In genomic region chr1:1428967-1429366, GRCh38 we compare ENCODE assay signal across 12 cellular contexts. TPM values are rescaled to one million over a fixed set of nuclear protein-coding genes. Genes with fewer than 3 reads are reported as not detected.
DNase-seq lines count a peak whose midpoint lies in the region; ATAC-seq, FAIRE-seq and TF ChIP-seq lines count a peak whose summit lies in the region.
"Not testable (repeated sequence)": the region's sequence is repeated elsewhere in the genome, so short reads cannot be mapped to it uniquely, and the experiment has no call there.
"Had no signal": no experiment of that assay in that cellular context is flagged by ENCODE, and none has a peak within 500 bp of the region (broad histone marks: within the 10 kb centered on the region; RNA-seq: fewer than 3 reads in every experiment).

No MANE protein-coding gene starts in this region.

- not testable (repeated sequence) for BruUV-seq in Panc1 (replicated peaks; lab: Mats Ljungman, UMichigan); K562 (replicated peaks; lab: Mats Ljungman, UMichigan)

- POLR2A ChIA-PET in Panc1 (lab: Charles Lee), result not testable (repeated sequence)
- POLR2A ChIA-PET in K562 (lab: Yijun Ruan, JAX), result interaction anchor here (0.7 to 2.0 kb wide), 2 partner anchors 21 to 178 kb away, joined by 3 to 11 read pairs; partner anchors contain the start of gene MRPL20

- H3K79me2 ChIP-seq in K562 (ENCODE audit: control insufficient read depth, insufficient read depth, low read length); smooth muscle cell (ENCODE audit: low read depth): not testable (repeated sequence)

- H3K9me1 ChIP-seq in K562 (ENCODE audit: control insufficient read depth, insufficient read depth, low read length), result not testable (repeated sequence)

- H3K9ac ChIP-seq in BLaER1; K562 (ENCODE audit: insufficient read depth in 1 of 2, low read depth in 2 of 2, low read length in 2 of 2); kidney (ENCODE audit: low read length in 2 of 2); muscle layer of colon (ENCODE audit: low read length); smooth muscle cell (ENCODE audit: low read depth): not testable (repeated sequence)

- intact Hi-C loops in Panc1 (cut with micrococcal nuclease; ENCODE audit: unreplicated experiment); K562 (cut with micrococcal nuclease); esophagus muscularis mucosa (cut with DNase I); kidney (cut with DNase I): not testable (repeated sequence)

- H3K4me1 ChIP-seq in BLaER1, result peaks cover 76% of the 10 kb centered on the region
- peaks cover 58% of the 10 kb centered on the region for H3K4me1 ChIP-seq in Panc1 (ENCODE audit: control insufficient read depth, insufficient read depth, low read length)
- H3K4me1 ChIP-seq in K562 (replicated peaks in 1 of 2; ENCODE audit: control insufficient read depth in 2 of 2, insufficient read depth in 2 of 2, low read length in 2 of 2), result peaks cover 31 to 70% of the 10 kb centered on the region in 2 experiments
- H3K4me1 ChIP-seq in esophagus muscularis mucosa, result peaks cover 59 to 84% (median 73%) of the 10 kb centered on the region in 4 donors
- peaks cover 0 to 20% of the 10 kb centered on the region in 2 donors for H3K4me1 ChIP-seq in kidney (ENCODE audit: control insufficient read depth in 1 of 2, insufficient read depth in 1 of 2, low read depth in 1 of 2, low read length in 2 of 2)
- peaks cover 41% of the 10 kb centered on the region for H3K4me1 ChIP-seq in muscle layer of colon (ENCODE audit: insufficient read depth, low read length)
- H3K4me1 ChIP-seq in smooth muscle cell (ENCODE audit: low read depth), result peaks cover 48% of the 10 kb centered on the region

- not testable (repeated sequence) for H3K9me3 ChIP-seq in BLaER1; Panc1 (ENCODE audit: control insufficient read depth, insufficient read depth, low read depth, low read length); K562 (replicated peaks; ENCODE audit: control insufficient read depth, insufficient read depth, low read depth, low read length); esophagus muscularis mucosa; kidney (ENCODE audit: control insufficient read depth in 1 of 2, low read length in 2 of 2); muscle layer of colon (ENCODE audit: low read length); smooth muscle cell (replicated peaks; ENCODE audit: low read depth)

- not testable (repeated sequence) for H3K27ac ChIP-seq in BLaER1; K562 (ENCODE audit: extremely low read depth, low read depth, low read length); kidney (ENCODE audit: low read depth in 2 of 2, low read length in 2 of 2)
- H3K27ac ChIP-seq in Panc1 (ENCODE audit: low read length), result peak overlapping the region; percentile 91
- H3K27ac ChIP-seq in esophagus muscularis mucosa (replicated peaks in 1 of 4), result peak overlapping the region; percentile 96 to 98 (median 97)
- H3K27ac ChIP-seq in muscle layer of colon (ENCODE audit: low read depth, low read length), result peak overlapping the region; percentile 94
- H3K27ac ChIP-seq in smooth muscle cell (ENCODE audit: low read depth), result peak overlapping the region; percentile 89
- H3K27ac ChIP-seq in temporal lobe (ENCODE audit: low read depth, low read length), result peak overlapping the region; percentile 96

- ATAC-seq in Panc1, K562: not testable (repeated sequence)

- 21% methylated on average over 2 of the region's 6 CpGs for WGBS in K562 (ENCODE audit: insufficient coverage, low coverage, missing lambda C conversion rate)
- WGBS in esophagus muscularis mucosa, result 92% methylated on average over 6 of the region's 6 CpGs
- WGBS in smooth muscle cell (ENCODE audit: low lambda C conversion rate), result 95% methylated on average over 6 of the region's 6 CpGs

- not testable (repeated sequence) for TF ChIP-seq CTCF in Panc1 (IDR thresholded peaks at IDR 0.05); K562 (IDR thresholded peaks at IDR 0.05 in 2 of 3, conservative IDR thresholded peaks at IDR 0.05 in 1 of 3; ENCODE audit: insufficient read depth in 2 of 3, low read depth in 1 of 3, low read length in 3 of 3); esophagus muscularis mucosa (IDR thresholded peaks at IDR 0.05); kidney (IDR thresholded peaks at IDR 0.05; ENCODE audit: borderline replicate concordance, extremely low read depth, insufficient read depth); smooth muscle cell (IDR thresholded peaks at IDR 0.05; ENCODE audit: borderline replicate concordance, insufficient read depth, poor library complexity, severe bottlenecking)

- not testable (repeated sequence) for DNase-seq in Panc1 (ENCODE audit: low read depth, low spot score); K562 (ENCODE audit: extremely low read depth in 1 of 4, low spot score in 3 of 4); esophagus muscularis mucosa (ENCODE audit: extremely low spot score); smooth muscle cell (lab: John Stamatoyannopoulos, UW; ENCODE audit: unreplicated experiment)
- DNase-seq in kidney, result peak; percentile 21

- H3K4me2 ChIP-seq in BLaER1, result peak overlapping the region; percentile 82; the same call in 1 of the 2 replicates
- H3K4me2 ChIP-seq in K562 (ENCODE audit: insufficient read depth, low read length), result not testable (repeated sequence)
- peak overlapping the region; percentile 61 for H3K4me2 ChIP-seq in smooth muscle cell

- not testable (repeated sequence) for H3K4me3 ChIP-seq in BLaER1; Panc1 (ENCODE audit: low read depth in 2 of 2, low read length in 2 of 2); K562; esophagus muscularis mucosa; kidney (ENCODE audit: low read length in 2 of 2); muscle layer of colon (ENCODE audit: low read depth in 1 of 2, low read length in 2 of 2); smooth muscle cell

- FAIRE-seq in K562 (lab: Jason Lieb, UNC); kidney (lab: Jason Lieb, UNC): not testable (repeated sequence)

- CTCF ChIA-PET in Panc1 (lab: Charles Lee), result interaction anchor here (0.7 kb wide), 1 partner anchor 11 kb away, joined by 6 read pairs; no protein-coding TSS in a partner anchor
- CTCF ChIA-PET in K562 (lab: Yijun Ruan, JAX; ENCODE audit: low intra/inter-chr PET ratio), result not testable (repeated sequence)

- not testable (repeated sequence) for H2AFZ ChIP-seq in K562 (ENCODE audit: low read depth, low read length); smooth muscle cell (ENCODE audit: low read depth)

- not testable (repeated sequence) for H3K36me3 ChIP-seq in BLaER1; Panc1 (ENCODE audit: control insufficient read depth, insufficient read depth, low read length); K562 (ENCODE audit: control insufficient read depth, insufficient read depth, low read length); esophagus muscularis mucosa; kidney (ENCODE audit: control insufficient read depth in 1 of 2, insufficient read depth in 2 of 2, low read length in 2 of 2); muscle layer of colon (ENCODE audit: insufficient read depth, low read length); smooth muscle cell (ENCODE audit: low read depth)

- in situ Hi-C loops in Panc1 (cut with HindIII; ENCODE audit: low pct_unique_long_range_greater_than_20kb, low sequenced_read_pairs); K562 (cut with MboI): not testable (repeated sequence)

- H3K27me3 ChIP-seq in BLaER1; Panc1 (ENCODE audit: control insufficient read depth, insufficient read depth, low read length); K562 (ENCODE audit: control insufficient read depth in 2 of 2, insufficient read depth in 2 of 2, low read length in 2 of 2); esophagus muscularis mucosa; muscle layer of colon (ENCODE audit: control insufficient read depth in 1 of 2, insufficient read depth in 2 of 2, low read length in 2 of 2); smooth muscle cell (ENCODE audit: low read depth): not testable (repeated sequence)

- TF ChIP-seq POLR2A in K562 (conservative IDR thresholded peaks at IDR 0.05); esophagus muscularis mucosa (IDR thresholded peaks at IDR 0.05; ENCODE audit: low read depth): not testable (repeated sequence)

- not testable (repeated sequence) for H4K20me1 ChIP-seq in BLaER1; K562 (replicated peaks; ENCODE audit: control insufficient read depth, insufficient read depth, low read length); smooth muscle cell (ENCODE audit: low read depth)

- peaks cover 25% of the 10 kb centered on the region for H3F3A ChIP-seq in smooth muscle cell (ENCODE audit: low read depth)

- not testable (repeated sequence) for TF ChIP-seq RAD21 in K562 (CRISPR knock-in tag; conservative IDR thresholded peaks at IDR 0.05 in 1 of 2, IDR thresholded peaks at IDR 0.05 in 1 of 2)

- not testable (repeated sequence) for TF ChIP-seq EP300 in K562 (IDR thresholded peaks at IDR 0.05; ENCODE audit: low read length); esophagus muscularis mucosa (IDR thresholded peaks at IDR 0.05)

RNA-seq across cellular contexts. Expression of gene VWA1, which starts 6.5 kb away (rescaled TPM):
- total RNA-seq in Panc1 (2021; ENCODE audit: unreplicated experiment) (858 TPM), K562 (2014; rRNA removed) (4.0 and 4.6 TPM in 2 replicates), K562 (2014; rRNA removed; fragmentation: Illumina TruSeq; extraction: Trizol) (0.03 and 0.04 TPM in 2 replicates), K562 (2015; rRNA removed; fragmentation: Illumina TruSeq; extraction: Trizol) (0.98 and 1.2 TPM in 2 replicates), K562 (2021) (6.4 and 7.1 TPM in 2 replicates), esophagus muscularis mucosa (100 to 1,000 TPM in 2 of 4 donors, 10 to 100 TPM in 2; 99.7 to 168 (median 116) TPM), kidney (116 TPM), smooth muscle cell (25.1 and 29.5 TPM in 2 replicates), temporal lobe (6.4 TPM)
- 1,549 TPM for polyA plus RNA-seq in Panc1 (2012; ENCODE audit: insufficient read length)
- total RNA-seq in K562 (2011; cell fraction: chromatin; rRNA removed; ENCODE audit: low replicate concordance), result 0.76 and 5.5 TPM in 2 replicates
- total RNA-seq in K562 (2011; cell fraction: nucleolus; rRNA removed), result 5.1 and 7.2 TPM in 2 replicates
- 1.9 and 3.4 TPM in 2 replicates for total RNA-seq in K562 (2011; cell fraction: nucleoplasm; rRNA removed)
- polyA plus RNA-seq in K562 (2011; rRNA removed) (0.85 and 1.6 TPM in 2 replicates), K562 (2014; fragmentation: Illumina TruSeq; extraction: Trizol) (0.16 and 0.84 TPM in 2 replicates), K562 (2014; fragmentation: Nextera tagmentation; extraction: Ambion mirVana) (under 1 TPM; 0.01 to 0.06 TPM), K562 (2014; rRNA removed) (2.6 and 3.0 TPM in 2 replicates), kidney (ENCODE audit: insufficient read depth, low read depth, low replicate concordance) (103 TPM), smooth muscle cell (79.2 and 156 TPM in 2 replicates)
- polyA plus RNA-seq in K562 (2011; cell fraction: cytosol; rRNA removed), result 1.3 and 7.5 TPM in 2 replicates
- 3.0 and 6.5 TPM in 2 replicates for polyA plus RNA-seq in K562 (2011; cell fraction: nucleus; rRNA removed)
- polyA plus RNA-seq in K562 (2012), result 3.8 and 6.1 TPM in 2 replicates
- polyA minus RNA-seq in K562 (2011; rRNA and poly(A)+ RNA removed), result 0.42 and 0.69 TPM in 2 replicates
- 2.0 and 2.4 TPM in 2 replicates for polyA minus RNA-seq in K562 (2011; cell fraction: cytosol; rRNA and poly(A)+ RNA removed)
- polyA minus RNA-seq in K562 (2011; cell fraction: nucleus; rRNA and poly(A)+ RNA removed), result 2.7 and 4.3 TPM in 2 replicates
- total RNA-seq: CD4-positive, alpha-beta memory T cell had no signal
- polyA plus RNA-seq: CD14-positive monocyte; CD4-positive, alpha-beta memory T cell had no signal

RNA-seq across cellular contexts. Expression of gene ANKRD65, which starts 7.9 kb away (rescaled TPM):
- total RNA-seq in Panc1 (2021; ENCODE audit: unreplicated experiment), result 1.9 TPM
- polyA plus RNA-seq in Panc1 (2012; ENCODE audit: insufficient read length), result 3.7 TPM
- total RNA-seq in K562 (2011; cell fraction: chromatin; rRNA removed; ENCODE audit: low replicate concordance), result not detected in 2 replicates
- total RNA-seq in K562 (2011; cell fraction: nucleolus; rRNA removed), result not detected in 2 replicates
- total RNA-seq in K562 (2011; cell fraction: nucleoplasm; rRNA removed), result 0.37 TPM in 1 of 2 replicates, not detected in the other
- total RNA-seq in K562 (2014; rRNA removed), result not detected in 2 replicates
- total RNA-seq in K562 (2014; rRNA removed; fragmentation: Illumina TruSeq; extraction: Trizol), result not detected in 2 replicates
- total RNA-seq in K562 (2015; rRNA removed; fragmentation: Illumina TruSeq; extraction: Trizol), result not detected in 2 replicates
- not detected in 2 replicates for total RNA-seq in K562 (2021)
- polyA plus RNA-seq in K562 (2011; rRNA removed), result not detected in 2 replicates
- not detected in 2 replicates for polyA plus RNA-seq in K562 (2011; cell fraction: cytosol; rRNA removed)
- polyA plus RNA-seq in K562 (2011; cell fraction: nucleus; rRNA removed), result not detected in 2 replicates
- 0.11 TPM in 1 of 2 replicates, not detected in the other for polyA plus RNA-seq in K562 (2012)
- polyA plus RNA-seq in K562 (2014; fragmentation: Illumina TruSeq; extraction: Trizol), result not detected in 2 replicates
- polyA plus RNA-seq in K562 (2014; fragmentation: Nextera tagmentation; extraction: Ambion mirVana), result not detected
- polyA plus RNA-seq in K562 (2014; rRNA removed), result not detected in 2 replicates
- polyA minus RNA-seq in K562 (2011; rRNA and poly(A)+ RNA removed), result not detected in 2 replicates
- polyA minus RNA-seq in K562 (2011; cell fraction: cytosol; rRNA and poly(A)+ RNA removed), result not detected in 2 replicates
- not detected in 2 replicates for polyA minus RNA-seq in K562 (2011; cell fraction: nucleus; rRNA and poly(A)+ RNA removed)
- 10 to 100 TPM in 2 of 4 donors, 1 to 10 TPM in 2; 8.1 to 19.2 (median 9.8) TPM for total RNA-seq in esophagus muscularis mucosa
- 5.2 TPM for total RNA-seq in kidney
- 7.1 TPM for polyA plus RNA-seq in kidney (ENCODE audit: insufficient read depth, low read depth, low replicate concordance)
- total RNA-seq in smooth muscle cell, result 5.3 and 10.1 TPM in 2 replicates
- 6.1 and 30.1 TPM in 2 replicates for polyA plus RNA-seq in smooth muscle cell
- 0.49 TPM for total RNA-seq in temporal lobe
- total RNA-seq: CD4-positive, alpha-beta memory T cell; H7 had no signal
- polyA plus RNA-seq: CD14-positive monocyte; CD4-positive, alpha-beta memory T cell had no signal

RNA-seq across cellular contexts. Expression of gene ATAD3C, which starts 20.5 kb away (rescaled TPM):
- total RNA-seq in Panc1 (2021; ENCODE audit: unreplicated experiment) (10.6 TPM), K562 (2014; rRNA removed) (not detected in 2 replicates), K562 (2014; rRNA removed; fragmentation: Illumina TruSeq; extraction: Trizol) (not detected in 2 replicates), K562 (2015; rRNA removed; fragmentation: Illumina TruSeq; extraction: Trizol) (not detected in 2 replicates), K562 (2021) (0.18 and 0.60 TPM in 2 replicates), esophagus muscularis mucosa (1 to 10 TPM in 1 of 4 donors, under 1 TPM in 3; 0.32 to 2.4 (median 0.58) TPM), kidney (10.0 TPM), smooth muscle cell (0.09 and 0.40 TPM in 2 replicates), temporal lobe (0.49 TPM)
- 8.1 TPM for polyA plus RNA-seq in Panc1 (2012; ENCODE audit: insufficient read length)
- total RNA-seq in K562 (2011; cell fraction: chromatin; rRNA removed; ENCODE audit: low replicate concordance), result 0.21 TPM in 1 of 2 replicates, not detected in the other
- under 0.01 and 0.13 TPM in 2 replicates for total RNA-seq in K562 (2011; cell fraction: nucleolus; rRNA removed)
- 0.07 and 0.23 TPM in 2 replicates for total RNA-seq in K562 (2011; cell fraction: nucleoplasm; rRNA removed)
- polyA plus RNA-seq in K562 (2011; rRNA removed) (0.03 and 0.04 TPM in 2 replicates), K562 (2014; fragmentation: Illumina TruSeq; extraction: Trizol) (not detected in 2 replicates), K562 (2014; fragmentation: Nextera tagmentation; extraction: Ambion mirVana) (not detected), K562 (2014; rRNA removed) (not detected in 2 replicates), kidney (ENCODE audit: insufficient read depth, low read depth, low replicate concordance) (14.3 TPM), smooth muscle cell (0.86 and 2.6 TPM in 2 replicates)
- polyA plus RNA-seq in K562 (2011; cell fraction: cytosol; rRNA removed), result 0.09 and 0.16 TPM in 2 replicates
- 0.10 and 0.21 TPM in 2 replicates for polyA plus RNA-seq in K562 (2011; cell fraction: nucleus; rRNA removed)
- polyA plus RNA-seq in K562 (2012), result 0.05 and 0.39 TPM in 2 replicates
- polyA minus RNA-seq in K562 (2011; rRNA and poly(A)+ RNA removed), result not detected in 2 replicates
- polyA minus RNA-seq in K562 (2011; cell fraction: cytosol; rRNA and poly(A)+ RNA removed), result not detected in 2 replicates
- 0.11 TPM in 1 of 2 replicates, not detected in the other for polyA minus RNA-seq in K562 (2011; cell fraction: nucleus; rRNA and poly(A)+ RNA removed)
- polyA plus RNA-seq: A549, CD14-positive monocyte had no signal

RNA-seq across cellular contexts. Expression of gene MRPL20, which starts 21.9 kb away (rescaled TPM):
- total RNA-seq in Panc1 (2021; ENCODE audit: unreplicated experiment), result 196 TPM
- 252 TPM for polyA plus RNA-seq in Panc1 (2012; ENCODE audit: insufficient read length)
- 98.1 and 170 TPM in 2 replicates for total RNA-seq in K562 (2011; cell fraction: chromatin; rRNA removed; ENCODE audit: low replicate concordance)
- total RNA-seq in K562 (2011; cell fraction: nucleolus; rRNA removed), result 136 and 139 TPM in 2 replicates
- 122 and 137 TPM in 2 replicates for total RNA-seq in K562 (2011; cell fraction: nucleoplasm; rRNA removed)
- 352 and 355 TPM in 2 replicates for total RNA-seq in K562 (2014; rRNA removed)
- total RNA-seq in K562 (2014; rRNA removed; fragmentation: Illumina TruSeq; extraction: Trizol), result 208 and 222 TPM in 2 replicates
- 205 and 216 TPM in 2 replicates for total RNA-seq in K562 (2015; rRNA removed; fragmentation: Illumina TruSeq; extraction: Trizol)
- 224 and 229 TPM in 2 replicates for total RNA-seq in K562 (2021)
- 144 and 187 TPM in 2 replicates for polyA plus RNA-seq in K562 (2011; rRNA removed)
- polyA plus RNA-seq in K562 (2011; cell fraction: cytosol; rRNA removed), result 164 and 188 TPM in 2 replicates
- polyA plus RNA-seq in K562 (2011; cell fraction: nucleus; rRNA removed), result 104 and 152 TPM in 2 replicates
- polyA plus RNA-seq in K562 (2012), result 195 and 375 TPM in 2 replicates
- 180 and 264 TPM in 2 replicates for polyA plus RNA-seq in K562 (2014; fragmentation: Illumina TruSeq; extraction: Trizol)
- polyA plus RNA-seq in K562 (2014; fragmentation: Nextera tagmentation; extraction: Ambion mirVana), result 100 to 1,000 TPM; 570 to 671 TPM
- 420 and 491 TPM in 2 replicates for polyA plus RNA-seq in K562 (2014; rRNA removed)
- polyA minus RNA-seq in K562 (2011; rRNA and poly(A)+ RNA removed), result 121 and 163 TPM in 2 replicates
- polyA minus RNA-seq in K562 (2011; cell fraction: cytosol; rRNA and poly(A)+ RNA removed), result 99.9 and 107 TPM in 2 replicates
- polyA minus RNA-seq in K562 (2011; cell fraction: nucleus; rRNA and poly(A)+ RNA removed), result 44.2 and 57.5 TPM in 2 replicates
- 100 to 1,000 TPM; 144 to 175 (median 155) TPM for total RNA-seq in esophagus muscularis mucosa
- 103 TPM for total RNA-seq in kidney
- 221 TPM for polyA plus RNA-seq in kidney (ENCODE audit: insufficient read depth, low read depth, low replicate concordance)
- total RNA-seq in smooth muscle cell, result 99.0 and 99.6 TPM in 2 replicates
- polyA plus RNA-seq in smooth muscle cell, result 147 and 161 TPM in 2 replicates
- 38.1 TPM for total RNA-seq in temporal lobe

RNA-seq across cellular contexts. Expression of gene CCNL2, which starts 29.8 kb away (rescaled TPM):
- total RNA-seq in Panc1 (2021; ENCODE audit: unreplicated experiment) (297 TPM), K562 (2014; rRNA removed) (147 and 176 TPM in 2 replicates), K562 (2014; rRNA removed; fragmentation: Illumina TruSeq; extraction: Trizol) (65.1 and 66.7 TPM in 2 replicates), K562 (2015; rRNA removed; fragmentation: Illumina TruSeq; extraction: Trizol) (91.0 and 94.5 TPM in 2 replicates), K562 (2021) (141 and 167 TPM in 2 replicates), esophagus muscularis mucosa (100 to 1,000 TPM in 2 of 4 donors, 10 to 100 TPM in 2; 73.4 to 136 (median 108) TPM), kidney (199 TPM), smooth muscle cell (172 and 180 TPM in 2 replicates), temporal lobe (86.1 TPM)
- 235 TPM for polyA plus RNA-seq in Panc1 (2012; ENCODE audit: insufficient read length)
- total RNA-seq in K562 (2011; cell fraction: chromatin; rRNA removed; ENCODE audit: low replicate concordance), result 996 and 1,265 TPM in 2 replicates
- total RNA-seq in K562 (2011; cell fraction: nucleolus; rRNA removed), result 508 and 525 TPM in 2 replicates
- 788 and 831 TPM in 2 replicates for total RNA-seq in K562 (2011; cell fraction: nucleoplasm; rRNA removed)
- polyA plus RNA-seq in K562 (2011; rRNA removed) (236 and 265 TPM in 2 replicates), K562 (2014; fragmentation: Illumina TruSeq; extraction: Trizol) (81.0 and 89.7 TPM in 2 replicates), K562 (2014; fragmentation: Nextera tagmentation; extraction: Ambion mirVana) (1 to 10 TPM; 2.8 to 5.6 TPM), K562 (2014; rRNA removed) (245 and 287 TPM in 2 replicates), kidney (ENCODE audit: insufficient read depth, low read depth, low replicate concordance) (72.0 TPM), smooth muscle cell (144 and 226 TPM in 2 replicates)
- 71.9 and 133 TPM in 2 replicates for polyA plus RNA-seq in K562 (2011; cell fraction: cytosol; rRNA removed)
- polyA plus RNA-seq in K562 (2011; cell fraction: nucleus; rRNA removed), result 2,539 and 2,548 TPM in 2 replicates
- 104 and 250 TPM in 2 replicates for polyA plus RNA-seq in K562 (2012)
- 70.2 and 76.2 TPM in 2 replicates for polyA minus RNA-seq in K562 (2011; rRNA and poly(A)+ RNA removed)
- 31.4 and 45.0 TPM in 2 replicates for polyA minus RNA-seq in K562 (2011; cell fraction: cytosol; rRNA and poly(A)+ RNA removed)
- 260 and 342 TPM in 2 replicates for polyA minus RNA-seq in K562 (2011; cell fraction: nucleus; rRNA and poly(A)+ RNA removed)
